Comparison of ENCODE assay signal across 3 cellular contexts in the genomic region with DNA sequence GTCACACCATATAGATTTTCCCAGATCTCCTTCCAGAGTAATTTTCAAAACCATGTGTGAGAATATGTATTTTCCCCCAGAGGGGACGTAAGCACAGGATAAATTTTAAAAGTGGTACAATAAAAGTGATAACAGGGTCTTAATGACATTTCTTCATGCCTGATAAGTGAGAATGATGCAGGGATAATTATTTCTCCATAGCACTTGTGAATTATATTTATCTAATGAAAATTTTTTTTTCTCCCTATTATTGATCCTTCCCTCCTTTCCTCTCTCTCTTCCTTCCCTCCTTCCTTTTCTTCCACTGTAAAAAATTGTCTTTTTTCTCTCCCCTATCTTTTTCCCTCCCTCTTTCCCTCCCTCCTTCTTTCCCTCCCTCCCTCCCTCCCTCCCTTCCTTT.
TF ChIP-seq lines count a peak whose summit lies in the region.

No MANE protein-coding gene starts in this region.

TF ChIP-seq in HepG2, 621 proteins besides CTCF, POLR2A, EP300 and RAD21:
- TF ChIP-seq SP140L (CRISPR knock-in tag; IDR thresholded peaks at IDR 0.05; ENCODE audit: borderline replicate concordance) = no peak
- TF ChIP-seq HNRNPK (IDR thresholded peaks at IDR 0.05; ENCODE audit: low read depth, low read length, poor library complexity, severe bottlenecking) = peak; percentile 37

TF ChIP-seq in HEK293, 187 proteins besides CTCF, POLR2A, EP300 and RAD21:
- TF ChIP-seq OVOL3 (tag by site-specific recombination; IDR thresholded peaks at IDR 0.05) (no peak), SCRT2 (tag by site-specific recombination; IDR thresholded peaks at IDR 0.05) (no peak), ZNF2 (tag by site-specific recombination; IDR thresholded peaks at IDR 0.05) (no peak), BCL11B (tag by site-specific recombination; IDR thresholded peaks at IDR 0.05; ENCODE audit: low read depth) (no peak), RBAK (tag by site-specific recombination; IDR thresholded peaks at IDR 0.05) (no peak)
- TF ChIP-seq, protein P1, sequence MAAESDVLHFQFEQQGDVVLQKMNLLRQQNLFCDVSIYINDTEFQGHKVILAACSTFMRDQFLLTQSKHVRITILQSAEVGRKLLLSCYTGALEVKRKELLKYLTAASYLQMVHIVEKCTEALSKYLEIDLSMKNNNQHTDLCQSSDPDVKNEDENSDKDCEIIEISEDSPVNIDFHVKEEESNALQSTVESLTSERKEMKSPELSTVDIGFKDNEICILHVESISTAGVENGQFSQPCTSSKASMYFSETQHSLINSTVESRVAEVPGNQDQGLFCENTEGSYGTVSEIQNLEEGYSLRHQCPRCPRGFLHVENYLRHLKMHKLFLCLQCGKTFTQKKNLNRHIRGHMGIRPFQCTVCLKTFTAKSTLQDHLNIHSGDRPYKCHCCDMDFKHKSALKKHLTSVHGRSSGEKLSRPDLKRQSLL (tag by site-specific recombination; IDR thresholded peaks at IDR 0.05) = no peak
- TF ChIP-seq, protein P2, sequence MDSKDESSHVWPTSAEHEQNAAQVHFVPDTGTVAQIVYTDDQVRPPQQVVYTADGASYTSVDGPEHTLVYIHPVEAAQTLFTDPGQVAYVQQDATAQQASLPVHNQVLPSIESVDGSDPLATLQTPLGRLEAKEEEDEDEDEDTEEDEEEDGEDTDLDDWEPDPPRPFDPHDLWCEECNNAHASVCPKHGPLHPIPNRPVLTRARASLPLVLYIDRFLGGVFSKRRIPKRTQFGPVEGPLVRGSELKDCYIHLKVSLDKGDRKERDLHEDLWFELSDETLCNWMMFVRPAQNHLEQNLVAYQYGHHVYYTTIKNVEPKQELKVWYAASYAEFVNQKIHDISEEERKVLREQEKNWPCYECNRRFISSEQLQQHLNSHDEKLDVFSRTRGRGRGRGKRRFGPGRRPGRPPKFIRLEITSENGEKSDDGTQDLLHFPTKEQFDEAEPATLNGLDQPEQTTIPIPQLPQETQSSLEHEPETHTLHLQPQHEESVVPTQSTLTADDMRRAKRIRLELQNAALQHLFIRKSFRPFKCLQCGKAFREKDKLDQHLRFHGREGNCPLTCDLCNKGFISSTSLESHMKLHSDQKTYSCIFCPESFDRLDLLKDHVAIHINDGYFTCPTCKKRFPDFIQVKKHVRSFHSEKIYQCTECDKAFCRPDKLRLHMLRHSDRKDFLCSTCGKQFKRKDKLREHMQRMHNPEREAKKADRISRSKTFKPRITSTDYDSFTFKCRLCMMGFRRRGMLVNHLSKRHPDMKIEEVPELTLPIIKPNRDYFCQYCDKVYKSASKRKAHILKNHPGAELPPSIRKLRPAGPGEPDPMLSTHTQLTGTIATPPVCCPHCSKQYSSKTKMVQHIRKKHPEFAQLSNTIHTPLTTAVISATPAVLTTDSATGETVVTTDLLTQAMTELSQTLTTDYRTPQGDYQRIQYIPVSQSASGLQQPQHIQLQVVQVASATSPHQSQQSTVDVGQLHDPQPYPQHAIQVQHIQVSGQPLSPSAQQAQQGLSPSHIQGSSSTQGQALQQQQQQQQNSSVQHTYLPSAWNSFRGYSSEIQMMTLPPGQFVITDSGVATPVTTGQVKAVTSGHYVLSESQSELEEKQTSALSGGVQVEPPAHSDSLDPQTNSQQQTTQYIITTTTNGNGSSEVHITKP (tag by site-specific recombination; IDR thresholded peaks at IDR 0.05) = peak; percentile 54

TF ChIP-seq in K562, 482 proteins besides CTCF, POLR2A, EP300 and RAD21:
- TF ChIP-seq, protein P2 (IDR thresholded peaks at IDR 0.05; ENCODE audit: partially characterized antibody) = peak; percentile 22
- TF ChIP-seq, protein P3, sequence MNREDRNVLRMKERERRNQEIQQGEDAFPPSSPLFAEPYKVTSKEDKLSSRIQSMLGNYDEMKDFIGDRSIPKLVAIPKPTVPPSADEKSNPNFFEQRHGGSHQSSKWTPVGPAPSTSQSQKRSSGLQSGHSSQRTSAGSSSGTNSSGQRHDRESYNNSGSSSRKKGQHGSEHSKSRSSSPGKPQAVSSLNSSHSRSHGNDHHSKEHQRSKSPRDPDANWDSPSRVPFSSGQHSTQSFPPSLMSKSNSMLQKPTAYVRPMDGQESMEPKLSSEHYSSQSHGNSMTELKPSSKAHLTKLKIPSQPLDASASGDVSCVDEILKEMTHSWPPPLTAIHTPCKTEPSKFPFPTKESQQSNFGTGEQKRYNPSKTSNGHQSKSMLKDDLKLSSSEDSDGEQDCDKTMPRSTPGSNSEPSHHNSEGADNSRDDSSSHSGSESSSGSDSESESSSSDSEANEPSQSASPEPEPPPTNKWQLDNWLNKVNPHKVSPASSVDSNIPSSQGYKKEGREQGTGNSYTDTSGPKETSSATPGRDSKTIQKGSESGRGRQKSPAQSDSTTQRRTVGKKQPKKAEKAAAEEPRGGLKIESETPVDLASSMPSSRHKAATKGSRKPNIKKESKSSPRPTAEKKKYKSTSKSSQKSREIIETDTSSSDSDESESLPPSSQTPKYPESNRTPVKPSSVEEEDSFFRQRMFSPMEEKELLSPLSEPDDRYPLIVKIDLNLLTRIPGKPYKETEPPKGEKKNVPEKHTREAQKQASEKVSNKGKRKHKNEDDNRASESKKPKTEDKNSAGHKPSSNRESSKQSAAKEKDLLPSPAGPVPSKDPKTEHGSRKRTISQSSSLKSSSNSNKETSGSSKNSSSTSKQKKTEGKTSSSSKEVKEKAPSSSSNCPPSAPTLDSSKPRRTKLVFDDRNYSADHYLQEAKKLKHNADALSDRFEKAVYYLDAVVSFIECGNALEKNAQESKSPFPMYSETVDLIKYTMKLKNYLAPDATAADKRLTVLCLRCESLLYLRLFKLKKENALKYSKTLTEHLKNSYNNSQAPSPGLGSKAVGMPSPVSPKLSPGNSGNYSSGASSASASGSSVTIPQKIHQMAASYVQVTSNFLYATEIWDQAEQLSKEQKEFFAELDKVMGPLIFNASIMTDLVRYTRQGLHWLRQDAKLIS (CRISPR knock-in tag; IDR thresholded peaks at IDR 0.05) = no peak
- TF ChIP-seq HNRNPK (IDR thresholded peaks at IDR 0.05; ENCODE audit: low read depth, low read length, poor library complexity, severe bottlenecking) (peak; percentile 61), PCBP2 (IDR thresholded peaks at IDR 0.05; ENCODE audit: low read depth, low read length, poor library complexity, severe bottlenecking) (peak; percentile 31), POLR2AphosphoS5 (IDR thresholded peaks at IDR 0.05; ENCODE audit: control insufficient read depth, insufficient read depth, low read depth, low read length) (no peak), NELFE (IDR thresholded peaks at IDR 0.05; ENCODE audit: insufficient read depth, insufficient read length) (no peak)
TF ChIP-seq in K562: peak in this region for 3.
